In genomic region chr9:82601272-82601835, GRCh38 we compare ENCODE assay signal across 13 cellular contexts.
A peak's percentile ranks its signal among the peaks of the same experiment; 100 is the strongest.
DNase-seq lines count a peak whose midpoint lies in the region; TF ChIP-seq lines count a peak whose summit lies in the region.
"Had no signal": no experiment of that assay in that cellular context is flagged by ENCODE, and none has a peak within 500 bp of the region (broad histone marks: within the 10 kb centered on the region; RNA-seq: fewer than 3 reads in every experiment).

No MANE protein-coding gene starts in this region.

- no peaks in the 10 kb centered on the region for H3K36me3 ChIP-seq in adipocyte (ENCODE audit: control insufficient read depth, insufficient read depth, low read length, severe bottlenecking)
- H3K36me3 ChIP-seq in hepatocyte (replicated peaks; ENCODE audit: insufficient read depth, low read depth) = no peaks in the 10 kb centered on the region
- no peaks in the 10 kb centered on the region for H3K36me3 ChIP-seq in osteoblast (ENCODE audit: insufficient read depth, low read length)
- H3K36me3 ChIP-seq in tibial artery = no peaks in the 10 kb centered on the region
- H3K36me3 ChIP-seq: prostate gland had no signal

- H3K9me3 ChIP-seq in adipocyte (ENCODE audit: control insufficient read depth, low read length) (no peaks in the 10 kb centered on the region), hepatocyte (ENCODE audit: low read depth) (no peaks in the 10 kb centered on the region), osteoblast (ENCODE audit: low read depth, low read length) (no peaks in the 10 kb centered on the region), tibial artery (no peaks in the 10 kb centered on the region)
- H3K9me3 ChIP-seq: prostate gland had no signal

- 13% methylated on average over 3 of the region's 3 CpGs for WGBS in hepatocyte (ENCODE audit: low lambda C conversion rate, missing lambda C conversion rate)

- H3K9me3 Mint-ChIP-seq in type B pancreatic cell = peaks cover 4% of the 10 kb centered on the region

- no peak overlapping the region for H3K9ac ChIP-seq in adipocyte (ENCODE audit: low read length)

- H2AFZ ChIP-seq in hepatocyte (no peak overlapping the region), osteoblast (ENCODE audit: low read length) (no peak overlapping the region)

- H3K4me2 ChIP-seq in hepatocyte (peak overlapping the region; percentile 50), osteoblast (ENCODE audit: insufficient read depth, low read length) (no peak overlapping the region)

- H3K27me3 ChIP-seq in adipocyte (replicated peaks; ENCODE audit: control insufficient read depth, insufficient read depth, low read length) (peaks cover 3% of the 10 kb centered on the region), hepatocyte (no peaks in the 10 kb centered on the region), osteoblast (ENCODE audit: insufficient read depth, low read length) (peaks cover 3% of the 10 kb centered on the region), tibial artery (no peaks in the 10 kb centered on the region)

- H3K27ac ChIP-seq in hepatocyte (peak overlapping the region; percentile 48), osteoblast (ENCODE audit: low read depth, low read length) (no peak overlapping the region), tibial artery (no peak overlapping the region)
- H3K27ac ChIP-seq: prostate gland had no signal

- peaks cover 4% of the 10 kb centered on the region for H3K27me3 Mint-ChIP-seq in type B pancreatic cell

- intact Hi-C loops in tibial artery (cut with DNase I; ENCODE audit: low total_unique reads) = no loop called here

- H3K4me1 ChIP-seq in adipocyte (ENCODE audit: control insufficient read depth, insufficient read depth, low read length) = peaks cover 8% of the 10 kb centered on the region
- peaks cover 63% of the 10 kb centered on the region for H3K4me1 ChIP-seq in hepatocyte (ENCODE audit: insufficient read depth)
- no peaks in the 10 kb centered on the region for H3K4me1 ChIP-seq in osteoblast (ENCODE audit: insufficient read depth, low read length)
- peaks cover 0 to 30% (median 3%) of the 10 kb centered on the region in 4 donors for H3K4me1 ChIP-seq in tibial artery

- DNase-seq in NCI-H510A treated with DMSO at 0.1 percent for 48 hours (lab: John Stamatoyannopoulos, UW) (peak; percentile 58), NCI-H510A (lab: John Stamatoyannopoulos, UW) (no peak), adipocyte (ENCODE audit: low read depth) (peak; percentile 78), hepatocyte (ENCODE audit: low spot score) (peak; percentile 38), type B pancreatic cell (ENCODE audit: extremely low spot score, unreplicated experiment) (no peak), osteoblast (ENCODE audit: insufficient read length, low spot score, missing footprints) (no peak), DMS 273 (lab: John Stamatoyannopoulos, UW; ENCODE audit: unreplicated experiment) (no peak), tibial artery (no peak)
- DNase-seq: activated naive CD4-positive, alpha-beta T cell; Karpas-422; NCI-H1436 treated with DMSO at 0.1 percent for 48 hours; NCI-H774 had no signal

- H3K4me1 Mint-ChIP-seq in type B pancreatic cell (ENCODE audit: unreplicated experiment) = peaks cover 53% of the 10 kb centered on the region

- no peak overlapping the region for H3K4me3 ChIP-seq in adipocyte (ENCODE audit: low read length)
- H3K4me3 ChIP-seq in hepatocyte = no peak overlapping the region
- no peak overlapping the region for H3K4me3 ChIP-seq in osteoblast (ENCODE audit: insufficient read depth, low read length)
- no peak overlapping the region for H3K4me3 ChIP-seq in tibial artery
- H3K4me3 ChIP-seq: prostate gland had no signal

- TF ChIP-seq CTCF in hepatocyte (IDR thresholded peaks at IDR 0.05; ENCODE audit: poor library complexity) (no peak), type B pancreatic cell (conservative IDR thresholded peaks at IDR 0.05) (no peak), osteoblast (IDR thresholded peaks at IDR 0.05; ENCODE audit: extremely low read depth, low read depth, low read length) (no peak), tibial artery (IDR thresholded peaks at IDR 0.05) (no peak)

- H3K36me3 Mint-ChIP-seq in type B pancreatic cell = no peaks in the 10 kb centered on the region

- H3K9me2 ChIP-seq in hepatocyte (replicated peaks; ENCODE audit: insufficient read depth) = no peaks in the 10 kb centered on the region

- H3K79me2 ChIP-seq in hepatocyte (no peaks in the 10 kb centered on the region), osteoblast (ENCODE audit: insufficient read depth, low read length) (no peaks in the 10 kb centered on the region)

- peak overlapping the region; percentile 28 for H3K4me3 Mint-ChIP-seq in type B pancreatic cell

- H3K27ac Mint-ChIP-seq in type B pancreatic cell = no peak overlapping the region

- no peaks in the 10 kb centered on the region for H4K20me1 ChIP-seq in hepatocyte (ENCODE audit: insufficient read depth, poor library complexity, severe bottlenecking)
- no peaks in the 10 kb centered on the region for H4K20me1 ChIP-seq in osteoblast (ENCODE audit: insufficient read depth, low read length)

Comparison
In these comparisons a context has a peak if more than half of its experiments do, and no peak if none do; other contexts are left out.
1. DNase-seq: peak in NCI-H510A treated with DMSO at 0.1 percent for 48 hours (single experiment), adipocyte (single experiment) and hepatocyte (single experiment); none in NCI-H510A (single experiment), type B pancreatic cell (single experiment), osteoblast (single experiment), DMS 273 (single experiment) and tibial artery (0 of 2).